Comparison of ENCODE assay signal across 17 cellular contexts in genomic region chr6:45569210-45569945, GRCh38.
A peak's percentile ranks its signal among the peaks of the same experiment; 100 is the strongest.
DNase-seq lines count a peak whose midpoint lies in the region; ATAC-seq and TF ChIP-seq lines count a peak whose summit lies in the region.
"Had no signal": no experiment of that assay in that cellular context is flagged by ENCODE, and none has a peak within 500 bp of the region (broad histone marks: within the 10 kb centered on the region; RNA-seq: fewer than 3 reads in every experiment).

No MANE protein-coding gene starts in this region.

- no peak for ATAC-seq in HG02798 (IDR thresholded peaks at IDR 0.05; ENCODE audit: poor library complexity, unreplicated experiment)
- ATAC-seq in HG03342 (IDR thresholded peaks at IDR 0.05; ENCODE audit: unreplicated experiment) = no peak
- ATAC-seq: body of pancreas had no signal

- peak overlapping the region; percentile 93 for H2AFZ ChIP-seq in mammary epithelial cell (ENCODE audit: low read depth, low read length)

- WGBS in mammary epithelial cell (ENCODE audit: low coverage, missing lambda C conversion rate) = 30% methylated on average over 5 of the region's 6 CpGs

- DNase-seq in A172 (ENCODE audit: low spot score) (peak; percentile 3), EH (ENCODE audit: low read depth) (peak; percentile 8), mammary epithelial cell (peak; percentile 60), midbrain (lab: John Stamatoyannopoulos, UW) (peak; percentile 7), NCI-H1105 treated with DMSO at 0.1 percent for 48 hours (lab: John Stamatoyannopoulos, UW) (no peak)
- DNase-seq in stimulated activated CD4-positive, alpha-beta T cell treated with anti-CD3 and anti-CD28 coated beads, Interleukin-1b, Interleukin-23, amount 100 ng/mL, for 48 hours = no peak
- DNase-seq: activated effector memory CD4-positive, alpha-beta T cell treated with Interleukin-2 at 50 U/mL for 16 hours; body of pancreas; EL; NCI-H2081 treated with DMSO at 0.1 percent for 48 hours; NK-92 treated with Interleukin-12 subunit alpha and Interleukin-12 subunit beta, amount 100 ng/mL, for 24 hours; SHP77 treated with DMSO at 0.1 percent for 48 hours had no signal

- peak overlapping the region; percentile 43 for H3K4me2 ChIP-seq in mammary epithelial cell (ENCODE audit: insufficient read depth, low read depth, low read length)
- H3K4me2 ChIP-seq: BLaER1 had no signal

- intact Hi-C loops in mammary epithelial cell (cut with micrococcal nuclease) = no loop called here

- H3K4me1 ChIP-seq in mammary epithelial cell (ENCODE audit: insufficient read depth, low read length) = peaks cover 38% of the 10 kb centered on the region
- H3K4me1 ChIP-seq: BLaER1, body of pancreas had no signal

- no peak overlapping the region for H3K4me3 ChIP-seq in mammary epithelial cell (replicated peaks in 1 of 3; ENCODE audit: insufficient read depth in 1 of 3, low read depth in 2 of 3, low read length in 3 of 3)
- H3K4me3 ChIP-seq: BLaER1, body of pancreas, dorsolateral prefrontal cortex had no signal

- H3K9ac ChIP-seq in mammary epithelial cell (ENCODE audit: insufficient read depth, low read length) = no peak overlapping the region
- H3K9ac ChIP-seq: BLaER1 had no signal

- peak overlapping the region; percentile 54 for H3K27ac ChIP-seq in mammary epithelial cell (ENCODE audit: insufficient read depth, low read depth, low read length)
- H3K27ac ChIP-seq: BLaER1, body of pancreas, dorsolateral prefrontal cortex, neutrophil had no signal

- no peak for TF ChIP-seq CTCF in mammary epithelial cell (conservative IDR thresholded peaks at IDR 0.05 in 1 of 2, IDR thresholded peaks at IDR 0.05 in 1 of 2; ENCODE audit: extremely low read depth in 1 of 2, insufficient read depth in 1 of 2, low read depth in 1 of 2, low read length in 2 of 2)

- no peaks in the 10 kb centered on the region for H3K79me2 ChIP-seq in mammary epithelial cell (ENCODE audit: insufficient read depth, low read length)

- in situ Hi-C loops in mammary epithelial cell (cut with MboI; ENCODE audit: low sequenced_read_pairs in 2 of 2) = no loop called here

- BruUV-seq in mammary epithelial cell (replicated peaks; lab: Mats Ljungman, UMichigan) = no TSS peak

- no peaks in the 10 kb centered on the region for H3K36me3 ChIP-seq in mammary epithelial cell (ENCODE audit: insufficient read depth, low read length)
- H3K36me3 ChIP-seq: BLaER1, neutrophil had no signal

- no peaks in the 10 kb centered on the region for H4K20me1 ChIP-seq in mammary epithelial cell (ENCODE audit: insufficient read depth, low read length)
- H4K20me1 ChIP-seq: BLaER1 had no signal

- CTCF ChIA-PET in mammary epithelial cell (lab: Charles Lee; ENCODE audit: low non-redundant PET) = no interaction called here

- no peaks in the 10 kb centered on the region for H3K27me3 ChIP-seq in mammary epithelial cell (ENCODE audit: insufficient read depth, low read length)
- H3K27me3 ChIP-seq: BLaER1, body of pancreas, dorsolateral prefrontal cortex, neutrophil had no signal

- dilution Hi-C loops in mammary epithelial cell (cut with HindIII; ENCODE audit: low sequenced_read_pairs) = no loop called here

- H3K9me3 ChIP-seq in mammary epithelial cell (replicated peaks; ENCODE audit: insufficient read depth, low read length) = no peaks in the 10 kb centered on the region
- H3K9me3 ChIP-seq: BLaER1, body of pancreas, neutrophil had no signal

Comparison
In these comparisons a context has a peak if more than half of its experiments do, and no peak if none do; other contexts are left out.
1. DNase-seq: peak in A172 (single experiment), EH (single experiment), mammary epithelial cell (single experiment) and midbrain (single experiment); none in NCI-H1105 treated with DMSO at 0.1 percent for 48 hours (single experiment) and stimulated activated CD4-positive, alpha-beta T cell treated with anti-CD3 and anti-CD28 coated beads, Interleukin-1b, Interleukin-23, amount 100 ng/mL, for 48 hours (single experiment).